Comparison of ENCODE assay signal across 8 cellular contexts in the genomic region with DNA sequence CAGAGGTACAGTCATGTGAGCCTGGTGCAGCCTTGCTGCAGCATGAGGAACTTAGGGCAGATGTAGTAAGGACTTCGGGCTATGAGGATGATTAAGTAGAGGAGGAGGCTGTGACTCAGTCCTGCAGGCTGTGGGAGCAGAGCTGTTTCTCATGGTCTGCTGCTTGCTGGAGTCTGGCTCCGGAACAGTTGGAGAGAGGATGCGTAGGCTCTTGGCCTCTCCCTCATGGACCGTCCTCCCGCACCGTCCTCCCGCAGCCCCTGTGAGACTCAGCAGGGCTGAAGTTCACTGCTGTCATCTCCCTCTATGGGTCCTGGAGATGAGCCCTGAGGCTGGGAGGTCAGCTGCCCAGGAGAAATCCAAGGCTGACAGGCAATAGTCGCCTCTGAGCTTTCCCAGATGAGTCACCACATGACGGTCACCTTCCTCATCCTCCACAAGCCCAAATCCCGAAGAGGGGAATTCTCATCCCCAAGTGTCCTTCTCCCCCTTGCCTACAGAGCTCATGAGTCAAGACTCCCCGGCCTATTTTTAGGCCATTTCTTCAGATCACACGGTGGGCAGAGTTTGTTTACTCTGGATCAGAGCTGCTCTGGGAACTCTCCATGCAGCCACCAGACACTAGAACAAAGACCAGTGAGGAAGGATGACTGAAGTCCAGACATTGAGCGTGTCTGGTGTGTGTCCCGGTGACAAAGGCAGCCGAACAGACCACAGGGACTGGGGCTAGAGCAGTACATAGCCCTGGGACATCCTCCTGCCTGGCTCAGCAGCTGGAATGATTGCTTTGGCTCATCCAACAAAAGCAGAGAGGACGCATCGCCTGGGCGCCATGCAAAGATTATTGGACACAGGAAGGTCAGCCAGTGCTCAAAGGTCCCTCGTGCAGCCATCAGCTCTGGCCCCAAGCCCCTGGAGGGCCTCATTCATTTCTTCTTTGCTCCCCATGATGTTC.
A peak's percentile ranks its signal among the peaks of the same experiment; 100 is the strongest.
DNase-seq lines count a peak whose midpoint lies in the region; ATAC-seq, FAIRE-seq and TF ChIP-seq lines count a peak whose summit lies in the region.
"Not testable (repeated sequence)": the region's sequence is repeated elsewhere in the genome, so short reads cannot be mapped to it uniquely, and the experiment has no call there.

No MANE protein-coding gene starts in this region.

- not testable (repeated sequence) for H3K36me3 Mint-ChIP-seq in osteocyte (ENCODE audit: unreplicated experiment)

- not testable (repeated sequence) for H3K4me1 ChIP-seq in kidney (ENCODE audit: control insufficient read depth in 1 of 2, insufficient read depth in 1 of 2, low read depth in 1 of 2, low read length in 2 of 2)
- peaks cover 0 to 41% (median 13%) of the 10 kb centered on the region in 4 donors for H3K4me1 ChIP-seq in tibial artery

- H3K27ac ChIP-seq in kidney (ENCODE audit: low read depth in 2 of 2, low read length in 2 of 2) = not testable (repeated sequence)
- H3K27ac ChIP-seq in tibial artery = peak overlapping the region; percentile 58 to 61

- not testable (repeated sequence) for FAIRE-seq in bronchial epithelial cell (lab: Jason Lieb, UNC); kidney (lab: Jason Lieb, UNC)

- H3K4me3 Mint-ChIP-seq in osteocyte (ENCODE audit: unreplicated experiment) = peak overlapping the region; percentile 38

- peaks cover 33% of the 10 kb centered on the region for H3K4me1 Mint-ChIP-seq in osteocyte (ENCODE audit: unreplicated experiment)

- intact Hi-C loops in kidney (cut with DNase I); tibial artery (cut with DNase I; ENCODE audit: low total_unique reads): not testable (repeated sequence)

- not testable (repeated sequence) for TF ChIP-seq CTCF in bronchial epithelial cell (IDR thresholded peaks at IDR 0.05; ENCODE audit: insufficient read depth, low read length, severe bottlenecking); fibroblast of the aortic adventitia (IDR thresholded peaks at IDR 0.05; ENCODE audit: insufficient read depth, low read length); kidney (IDR thresholded peaks at IDR 0.05; ENCODE audit: borderline replicate concordance, extremely low read depth, insufficient read depth); osteocyte (IDR thresholded peaks at IDR 0.05); tibial artery (IDR thresholded peaks at IDR 0.05)

- DNase-seq in AG20443 (ENCODE audit: low spot score) (peak; percentile 59), HS-27A (ENCODE audit: low read depth) (peak; percentile 54), bronchial epithelial cell (ENCODE audit: low read depth) (peak; percentile 85), fibroblast of the aortic adventitia (ENCODE audit: low read depth) (peak; percentile 92), kidney (peak; percentile 77), tibial artery (peak in 1 of 2 donors; percentile 60)
- DNase-seq in osteocyte (ENCODE audit: extremely low spot score, unreplicated experiment) = not testable (repeated sequence)

- H3K27me3 Mint-ChIP-seq in osteocyte (ENCODE audit: unreplicated experiment) = not testable (repeated sequence)

- peak overlapping the region; percentile 86 for H3K27ac Mint-ChIP-seq in osteocyte (ENCODE audit: unreplicated experiment)

- ATAC-seq in SK-N-SH treated with all-trans-retinoic acid at 6 μM for 48 hours = peak; percentile 75

- not testable (repeated sequence) for H3K4me3 ChIP-seq in bronchial epithelial cell (ENCODE audit: low read depth, low read length); fibroblast of the aortic adventitia (ENCODE audit: low read depth, low read length); kidney (ENCODE audit: low read length in 2 of 2); tibial artery

- not testable (repeated sequence) for H3K36me3 ChIP-seq in bronchial epithelial cell (ENCODE audit: control insufficient read depth, insufficient read depth, low read length); kidney (ENCODE audit: control insufficient read depth in 1 of 2, insufficient read depth in 2 of 2, low read length in 2 of 2); tibial artery

- H3K9me3 Mint-ChIP-seq in osteocyte (ENCODE audit: unreplicated experiment) = not testable (repeated sequence)

- not testable (repeated sequence) for H3K9ac ChIP-seq in kidney (ENCODE audit: low read length in 2 of 2)

- H3K27me3 ChIP-seq in bronchial epithelial cell (ENCODE audit: control insufficient read depth, insufficient read depth, low read length); tibial artery: not testable (repeated sequence)

- not testable (repeated sequence) for H3K9me3 ChIP-seq in kidney (ENCODE audit: control insufficient read depth in 1 of 2, low read length in 2 of 2); tibial artery
